18 cellular contexts compared by ENCODE assay signal in the genomic region with DNA sequence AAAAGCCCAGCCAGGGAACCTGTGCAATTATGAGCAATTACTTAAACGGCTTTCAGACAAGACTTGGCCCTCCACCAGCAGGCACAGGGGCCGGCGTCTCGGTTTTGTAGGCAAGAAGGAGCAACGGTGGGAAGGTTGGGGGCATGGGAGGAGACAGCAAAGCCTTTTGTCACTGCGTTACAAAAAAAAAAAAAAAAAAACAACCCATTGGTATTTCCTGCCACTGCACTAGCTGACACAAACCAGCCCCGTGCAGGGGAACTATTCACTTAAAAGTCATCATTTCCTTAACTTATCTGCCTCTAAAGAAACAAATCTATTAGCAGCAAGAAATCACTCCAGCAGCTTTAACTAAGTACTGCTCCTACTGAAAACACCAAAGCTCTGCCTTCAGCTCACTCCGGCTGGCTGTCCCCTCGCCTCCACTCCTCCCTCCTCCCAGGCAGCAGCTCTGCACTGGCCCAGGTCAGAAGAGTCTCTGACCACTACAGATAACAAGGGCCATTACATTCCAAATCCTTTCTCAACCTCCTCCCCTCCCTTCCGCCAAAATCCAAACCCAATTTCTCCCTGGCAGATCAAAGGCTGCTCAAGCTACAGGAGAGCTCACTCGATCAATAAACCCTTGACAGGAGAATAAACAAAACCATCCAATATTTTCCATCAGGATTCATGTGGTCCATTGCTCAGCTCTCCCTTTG.
DNase-seq lines count a peak whose midpoint lies in the region; ATAC-seq and TF ChIP-seq lines count a peak whose summit lies in the region.
"Had no signal": no experiment of that assay in that cellular context is flagged by ENCODE, and none has a peak within 500 bp of the region (broad histone marks: within the 10 kb centered on the region; RNA-seq: fewer than 3 reads in every experiment).

No MANE protein-coding gene starts in this region.

- H3K36me3 ChIP-seq in right lobe of liver: no peaks in the 10 kb centered on the region
- H3K36me3 ChIP-seq: HAP-1 had no signal

- peaks cover 18% of the 10 kb centered on the region for H3K4me1 Mint-ChIP-seq in endothelial cell (ENCODE audit: unreplicated experiment)

- TF ChIP-seq CTCF in endothelial cell (IDR thresholded peaks at IDR 0.05; ENCODE audit: unreplicated experiment) (no peak), right lobe of liver (IDR thresholded peaks at IDR 0.05) (no peak)

- no peaks in the 10 kb centered on the region for H3K36me3 Mint-ChIP-seq in endothelial cell (ENCODE audit: low read depth, unreplicated experiment)

- no peak overlapping the region for H3K4me3 ChIP-seq in Jurkat, Clone E6-1 (ENCODE audit: low read length)
- no peak overlapping the region for H3K4me3 ChIP-seq in right lobe of liver
- H3K4me3 ChIP-seq: HAP-1, hepatocyte, K562, mucosa of descending colon had no signal

- no peak overlapping the region for H3K27ac ChIP-seq in right lobe of liver
- H3K27ac ChIP-seq: hepatocyte had no signal

- ATAC-seq in right lobe of liver (peak in 3 of 4 donors; percentile 23 to 47 (median 34)), HG03159 (IDR thresholded peaks at IDR 0.05; ENCODE audit: unreplicated experiment) (no peak)
- ATAC-seq: activated T-cell treated with anti-CD3 and anti-CD28 coated beads, Interleukin-2, amount 50 U/mL, for 72 hours; K562; mucosa of descending colon had no signal

- WGBS in right lobe of liver (ENCODE audit: insufficient coverage, low coverage, low lambda C conversion rate, missing lambda C conversion rate): 8% methylated on average over 11 of the region's 11 CpGs

- intact Hi-C loops in right lobe of liver (cut with DNase I): no loop called here

- peak; percentile 51 for DNase-seq in COR-L47 (lab: John Stamatoyannopoulos, UW)
- peak; percentile 28 for DNase-seq in Jurkat, Clone E6-1 (ENCODE audit: low read depth, low spot score)
- DNase-seq in endothelial cell (ENCODE audit: low spot score): peak; percentile 8
- no peak for DNase-seq in right lobe of liver
- DNase-seq in activated CD8-positive, alpha-beta memory T cell treated with anti-CD3 and anti-CD28 coated beads for 24 hours: no peak
- DNase-seq in NK-92 treated with Interleukin-12 subunit alpha and Interleukin-12 subunit beta, amount 100 ng/mL, for 24 hours (lab: John Stamatoyannopoulos, UW): no peak
- no peak for DNase-seq in DMS79 treated with DMSO at 0.1 percent for 48 hours (lab: John Stamatoyannopoulos, UW)
- DNase-seq: activated CD4-positive, alpha-beta T cell treated with anti-CD3 and anti-CD28 coated beads for 1 hour; activated T-cell treated with anti-CD3 and anti-CD28 coated beads, Interleukin-2, amount 50 U/mL, for 72 hours; DMS53; mucosa of descending colon; NCI-H1930; stimulated activated CD4-positive, alpha-beta T cell treated with anti-CD3 and anti-CD28 coated beads, Interleukin-4, amount 100 ng/mL, for 4 hours; stimulated activated naive CD4-positive, alpha-beta T cell treated with Interleukin-2 at 50 U/mL for 16 hours had no signal

- H3K27me3 Mint-ChIP-seq in endothelial cell (ENCODE audit: unreplicated experiment): peaks cover 3% of the 10 kb centered on the region

- no peaks in the 10 kb centered on the region for H3K27me3 ChIP-seq in right lobe of liver
- H3K27me3 ChIP-seq: hepatocyte had no signal

- H3K4me3 Mint-ChIP-seq in endothelial cell (ENCODE audit: unreplicated experiment): no peak overlapping the region
- H3K4me3 Mint-ChIP-seq: activated T-cell treated with anti-CD3 and anti-CD28 coated beads, Interleukin-2, amount 50 U/mL, for 72 hours had no signal

- H3K27ac Mint-ChIP-seq in endothelial cell (ENCODE audit: unreplicated experiment): peak overlapping the region; percentile 7
- H3K27ac Mint-ChIP-seq: activated T-cell treated with anti-CD3 and anti-CD28 coated beads, Interleukin-2, amount 50 U/mL, for 72 hours had no signal

- H3K9me3 Mint-ChIP-seq in endothelial cell (ENCODE audit: unreplicated experiment): peaks cover 4% of the 10 kb centered on the region

- no peaks in the 10 kb centered on the region for H3K9me3 ChIP-seq in right lobe of liver
- H3K9me3 ChIP-seq: HAP-1, mucosa of descending colon had no signal

- no peak for TF ChIP-seq POLR2A in right lobe of liver (IDR thresholded peaks at IDR 0.05)

- no peaks in the 10 kb centered on the region for H3K4me1 ChIP-seq in right lobe of liver
- H3K4me1 ChIP-seq: HAP-1 had no signal

Comparison
In these comparisons a context has a peak if more than half of its experiments do, and no peak if none do; other contexts are left out.
1. DNase-seq: peak in COR-L47 (single experiment), Jurkat, Clone E6-1 (single experiment) and endothelial cell (single experiment); none in right lobe of liver (0 of 3), activated CD8-positive, alpha-beta memory T cell treated with anti-CD3 and anti-CD28 coated beads for 24 hours (single experiment), NK-92 treated with Interleukin-12 subunit alpha and Interleukin-12 subunit beta, amount 100 ng/mL, for 24 hours (single experiment) and DMS79 treated with DMSO at 0.1 percent for 48 hours (single experiment).